8 cellular contexts compared by ENCODE assay signal in genomic region chr3:197750396-197750831, GRCh38. TPM values are rescaled to one million over a fixed set of nuclear protein-coding genes. Genes with fewer than 3 reads are reported as not detected.
DNase-seq lines count a peak whose midpoint lies in the region; ATAC-seq and TF ChIP-seq lines count a peak whose summit lies in the region.

No MANE protein-coding gene starts in this region.

- 0 to 1% methylated on average over 12 to 27 of the region's 43 CpGs for WGBS in lower leg skin, 2 donors

- no peak for TF ChIP-seq CTCF in lower leg skin (IDR thresholded peaks at IDR 0.05)

- DNase-seq in NCI-H1436 (lab: John Stamatoyannopoulos, UW): peak; percentile 36
- DNase-seq in NCI-H1436 treated with DMSO at 0.1 percent for 48 hours (lab: John Stamatoyannopoulos, UW): no peak
- DNase-seq in NCI-H2196 (lab: John Stamatoyannopoulos, UW; ENCODE audit: unreplicated experiment): peak; percentile 57
- DNase-seq in activated CD4-positive, alpha-beta T cell treated with anti-CD3 and anti-CD28 coated beads, Interleukin-2, amount 50 U/mL, for 48 hours: peak; percentile 53 to 68
- peak; percentile 69 for DNase-seq in ecto neural progenitor cell (ENCODE audit: low spot score)
- peak; percentile 47 to 91 for DNase-seq in lower leg skin (ENCODE audit: low spot score in 2 of 2)
- DNase-seq in stimulated activated CD4-positive, alpha-beta T cell treated with anti-CD3 and anti-CD28 coated beads, Interleukin-4, amount 100 ng/mL, for 4 hours: peak; percentile 32 to 44

- ATAC-seq in HG02840 (IDR thresholded peaks at IDR 0.05; ENCODE audit: low FRiP score, unreplicated experiment): peak; percentile 41

- peak overlapping the region; percentile 72 for H3K4me3 ChIP-seq in lower leg skin (ENCODE audit: low read depth, poor library complexity, severe bottlenecking)

- intact Hi-C loops in lower leg skin (cut with DNase I; ENCODE audit: low total_unique reads): no loop called here

- no peak for TF ChIP-seq POLR2A in lower leg skin (IDR thresholded peaks at IDR 0.05)

RNA-seq across cellular contexts. Expression of gene FYTTD1, which starts 0.7 kb away (rescaled TPM):
- 10 to 100 TPM; 44.6 to 65.1 (median 54.3) TPM for total RNA-seq in lower leg skin

RNA-seq across cellular contexts. Expression of gene RUBCN, which starts 13.7 kb away (rescaled TPM):
- 10 to 100 TPM; 29.1 to 50.2 (median 40.7) TPM for total RNA-seq in lower leg skin

RNA-seq across cellular contexts. Expression of gene LRCH3, which starts 40.6 kb away (rescaled TPM):
- total RNA-seq in lower leg skin: 10 to 100 TPM; 22.5 to 34.3 (median 27.7) TPM
